ENCODE assay signal across 8 cellular contexts in the genomic region with DNA sequence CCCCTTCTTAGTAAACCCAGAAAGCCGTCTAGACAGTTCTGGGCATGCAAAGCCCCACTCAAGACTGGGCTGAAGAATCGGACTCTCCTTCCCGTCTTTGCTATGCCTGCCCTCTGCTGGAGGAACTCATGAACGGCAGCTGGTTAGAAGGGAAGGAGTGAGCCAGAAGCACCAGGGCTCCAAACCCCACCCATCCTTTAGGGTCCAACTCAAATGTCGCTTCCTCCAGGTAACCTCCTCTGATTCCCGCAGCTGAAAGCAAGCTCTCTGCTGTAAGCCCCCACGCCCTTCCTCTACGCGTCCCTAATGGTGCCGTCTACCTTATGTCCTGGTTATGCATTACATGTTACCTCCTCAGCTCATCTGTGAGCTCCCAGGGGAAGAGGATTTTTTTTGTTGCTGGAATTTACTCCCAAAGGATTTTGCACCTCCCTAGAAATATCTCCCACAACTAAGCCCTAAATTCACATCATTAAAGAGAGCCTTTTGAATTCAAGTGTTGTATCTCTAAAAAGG. TPM values are rescaled to one million over a fixed set of nuclear protein-coding genes. Genes with fewer than 3 reads are reported as not detected.
DNase-seq lines count a peak whose midpoint lies in the region; ATAC-seq and TF ChIP-seq lines count a peak whose summit lies in the region.

No MANE protein-coding gene starts in this region.

- peak overlapping the region in 5 of 9 donors; percentile 11 to 52 (median 32) for H3K27ac Mint-ChIP-seq in naive thymus-derived CD4-positive, alpha-beta T cell

- H3F3A ChIP-seq in OCI-LY1 (ENCODE audit: insufficient read depth, low read length) = no peaks in the 10 kb centered on the region

- no TSS peak for BruUV-seq in IMR-90 (replicated peaks; lab: Mats Ljungman, UMichigan)

- peak overlapping the region; percentile 92 for H2AFZ ChIP-seq in IMR-90 (replicated peaks; ENCODE audit: low read length, poor library complexity)
- no peak overlapping the region for H2AFZ ChIP-seq in OCI-LY1 (ENCODE audit: low read length)

- H4K20me1 ChIP-seq in IMR-90 (ENCODE audit: insufficient read depth, low read length) = no peaks in the 10 kb centered on the region
- H4K20me1 ChIP-seq in OCI-LY1 (ENCODE audit: insufficient read depth, low read length) = no peaks in the 10 kb centered on the region

- no peak overlapping the region for H3K4me3 ChIP-seq in IMR-90 (ENCODE audit: insufficient read depth, low read depth, low read length)
- H3K4me3 ChIP-seq in OCI-LY1 (ENCODE audit: low read depth, low read length, poor library complexity, severe bottlenecking) = no peak overlapping the region
- no peak overlapping the region for H3K4me3 ChIP-seq in esophagus muscularis mucosa
- H3K4me3 ChIP-seq in naive thymus-derived CD4-positive, alpha-beta T cell (ENCODE audit: low read length) = no peak overlapping the region

- POLR2A ChIA-PET in IMR-90 (lab: Charles Lee; ENCODE audit: unreplicated experiment) = no interaction called here
- POLR2A ChIA-PET in naive thymus-derived CD4-positive, alpha-beta T cell (lab: Charles Lee) = no interaction called here

- DNase-seq in IMR-90 (peak; percentile 76), esophagus muscularis mucosa (ENCODE audit: extremely low spot score) (no peak)
- peak; percentile 83 for DNase-seq in activated CD8-positive, alpha-beta memory T cell treated with anti-CD3 and anti-CD28 coated beads, Interleukin-2, amount 50 U/mL, for 48 hours
- DNase-seq in naive thymus-derived CD4-positive, alpha-beta T cell = peak; percentile 44 to 78 (median 68)
- DNase-seq in stimulated activated CD8-positive, alpha-beta memory T cell treated with anti-CD3 and anti-CD28 coated beads, Interleukin-7, amount 100 ng/mL, for 48 hours (ENCODE audit: extremely low read depth in 1 of 2, low read depth in 1 of 2) = peak; percentile 41 to 62

- no peak overlapping the region for H3K4me3 Mint-ChIP-seq in naive thymus-derived CD4-positive, alpha-beta T cell

- ATAC-seq in GM18511 (IDR thresholded peaks at IDR 0.05; ENCODE audit: unreplicated experiment) (peak; percentile 77), IMR-90 (ENCODE audit: low read depth) (peak; percentile 92)
- ATAC-seq in naive thymus-derived CD4-positive, alpha-beta T cell = peak; percentile 94

- TF ChIP-seq RAD21 in IMR-90 (IDR thresholded peaks at IDR 0.05; ENCODE audit: low read length) = peak; percentile 90

- no peaks in the 10 kb centered on the region for H3K9me2 ChIP-seq in OCI-LY1 (ENCODE audit: low read depth, low read length)

- H3K18ac ChIP-seq in IMR-90 (ENCODE audit: low read depth, low read length) = no peak overlapping the region

- H2AK5ac ChIP-seq in IMR-90 (ENCODE audit: low read depth, low read length) = peak overlapping the region; percentile 90

- in situ Hi-C loops in IMR-90 (cut with MboI; ENCODE audit: low sequenced_read_pairs) = loop anchor here (10.0 kb wide), 1 partner anchor 273 kb away; no protein-coding TSS in a partner anchor

- no peak overlapping the region for H2BK5ac ChIP-seq in IMR-90 (ENCODE audit: low read depth, low read length, poor library complexity, severe bottlenecking)

- peak overlapping the region; percentile 85 for H3K4ac ChIP-seq in IMR-90 (ENCODE audit: low read depth, low read length)

- 0 out of 4 replicates have a peak overlapping the region, but pooled peaks of 1 of the 2 experiments have one; percentile 66 for H4K8ac ChIP-seq in IMR-90 (ENCODE audit: low read depth in 2 of 2, low read length in 2 of 2)

- H2BK15ac ChIP-seq in IMR-90 (ENCODE audit: low read depth, low read length) = no peak overlapping the region

- H3K9me1 ChIP-seq in IMR-90 (ENCODE audit: insufficient read depth, low read length) = peaks cover 3% of the 10 kb centered on the region; the same call in 1 of the 2 replicates

- H2BK120ac ChIP-seq in IMR-90 (ENCODE audit: low read depth, low read length) = peak overlapping the region; percentile 76; the same call in 1 of the 2 replicates

- H3K27me3 Mint-ChIP-seq in naive thymus-derived CD4-positive, alpha-beta T cell = peaks cover 0 to 32% (median 4%) of the 10 kb centered on the region in 5 donors

- 0% methylated on average over 2 of the region's 10 CpGs; no CpG with 5 or more reads in 1 of the 2 experiments for WGBS in IMR-90 (ENCODE audit: extremely low coverage in 2 of 2, insufficient read length in 1 of 2), 2 experiments
- WGBS in esophagus muscularis mucosa = 6% methylated on average over 10 of the region's 10 CpGs

- H3K27ac ChIP-seq in 22Rv1 (no peak overlapping the region), IMR-90 (ENCODE audit: insufficient read depth, low read length) (no peak overlapping the region), OCI-LY1 (ENCODE audit: low read depth, low read length, poor library complexity, severe bottlenecking) (no peak overlapping the region), esophagus muscularis mucosa (replicated peaks in 1 of 4) (no peak overlapping the region)
- no peak overlapping the region for H3K27ac ChIP-seq in naive thymus-derived CD4-positive, alpha-beta T cell (ENCODE audit: low read depth, low read length)

- no peak overlapping the region for H4K5ac ChIP-seq in IMR-90 (ENCODE audit: low read depth, low read length)

- TF ChIP-seq EP300 in esophagus muscularis mucosa (IDR thresholded peaks at IDR 0.05) = no peak

- H3K4me1 ChIP-seq in IMR-90 (ENCODE audit: control insufficient read depth, insufficient read depth, low read length) (peaks cover 5% of the 10 kb centered on the region; the same call in 1 of the 2 replicates), OCI-LY1 (ENCODE audit: insufficient read depth, low read length, severe bottlenecking) (no peaks in the 10 kb centered on the region), esophagus muscularis mucosa (peaks cover 0 to 4% (median 0%) of the 10 kb centered on the region in 4 donors)
- H3K4me1 ChIP-seq in naive thymus-derived CD4-positive, alpha-beta T cell (ENCODE audit: control insufficient read depth in 2 of 2, insufficient read depth in 2 of 2, low read length in 2 of 2) = peaks cover 0 to 4% of the 10 kb centered on the region in 2 donors

- TF ChIP-seq POLR2A in IMR-90 (IDR thresholded peaks at IDR 0.05; ENCODE audit: low read depth, low read length) = no peak
- no peak for TF ChIP-seq POLR2A in esophagus muscularis mucosa (IDR thresholded peaks at IDR 0.05; ENCODE audit: low read depth)

- no peak overlapping the region; the same call in 1 of the 2 replicates for H3K23ac ChIP-seq in IMR-90 (ENCODE audit: low read depth, low read length)

- peak overlapping the region; percentile 82 for H2AK9ac ChIP-seq in IMR-90 (replicated peaks; ENCODE audit: low read depth, low read length, poor library complexity)

- TF ChIP-seq CTCF in 22Rv1 (IDR thresholded peaks at IDR 0.05) (peak; percentile 98), IMR-90 (conservative IDR thresholded peaks at IDR 0.05; ENCODE audit: low read depth, low read length) (peak; percentile 89), OCI-LY1 (IDR thresholded peaks at IDR 0.05; ENCODE audit: low read length) (peak; percentile 76), esophagus muscularis mucosa (IDR thresholded peaks at IDR 0.05) (peak; percentile 76 to 93 (median 79))

- H2BK20ac ChIP-seq in IMR-90 (ENCODE audit: low read depth, low read length) = peak overlapping the region; percentile 65; the same call in 1 of the 2 replicates

- H3K56ac ChIP-seq in IMR-90 (ENCODE audit: extremely low read depth, insufficient read depth, low read length) = no peak overlapping the region

- H4K91ac ChIP-seq in IMR-90 (ENCODE audit: insufficient read depth, low read depth, low read length) = peak overlapping the region; percentile 53; the same call in 1 of the 2 replicates

- no peaks in the 10 kb centered on the region for H3K9me3 ChIP-seq in IMR-90 (ENCODE audit: control insufficient read depth, insufficient read depth, low read length)
- no peaks in the 10 kb centered on the region for H3K9me3 ChIP-seq in OCI-LY1 (ENCODE audit: low read length)
- no peaks in the 10 kb centered on the region for H3K9me3 ChIP-seq in esophagus muscularis mucosa
- no peaks in the 10 kb centered on the region for H3K9me3 ChIP-seq in naive thymus-derived CD4-positive, alpha-beta T cell (ENCODE audit: control insufficient read depth in 2 of 3, low read length in 3 of 3)

- H3K4me1 Mint-ChIP-seq in naive thymus-derived CD4-positive, alpha-beta T cell = peaks cover 0 to 11% (median 6%) of the 10 kb centered on the region in 7 donors

- H3K36me3 Mint-ChIP-seq in naive thymus-derived CD4-positive, alpha-beta T cell = no peaks in the 10 kb centered on the region

- H3K36me3 ChIP-seq in IMR-90 (ENCODE audit: control insufficient read depth, insufficient read depth, low read length) = no peaks in the 10 kb centered on the region
- no peaks in the 10 kb centered on the region for H3K36me3 ChIP-seq in OCI-LY1 (ENCODE audit: insufficient read depth, low read length)
- H3K36me3 ChIP-seq in esophagus muscularis mucosa = no peaks in the 10 kb centered on the region
- H3K36me3 ChIP-seq in naive thymus-derived CD4-positive, alpha-beta T cell (ENCODE audit: control insufficient read depth in 2 of 3, insufficient read depth in 3 of 3, low read length in 3 of 3) = no peaks in the 10 kb centered on the region

- H3K9ac ChIP-seq in IMR-90 (ENCODE audit: low read depth, low read length) (no peak overlapping the region), OCI-LY1 (ENCODE audit: low read length) (no peak overlapping the region)

- H3K27me3 ChIP-seq in IMR-90 (ENCODE audit: control insufficient read depth, insufficient read depth, low read length) = no peaks in the 10 kb centered on the region; the same call in 1 of the 2 replicates
- H3K27me3 ChIP-seq in OCI-LY1 (ENCODE audit: insufficient read depth, low read length) = no peaks in the 10 kb centered on the region
- H3K27me3 ChIP-seq in esophagus muscularis mucosa = peaks cover 0 to 46% (median 3%) of the 10 kb centered on the region in 4 donors
- no peaks in the 10 kb centered on the region for H3K27me3 ChIP-seq in naive thymus-derived CD4-positive, alpha-beta T cell (ENCODE audit: control insufficient read depth in 2 of 2, insufficient read depth in 2 of 2, low read length in 2 of 2)

- no peaks in the 10 kb centered on the region for H3K9me3 Mint-ChIP-seq in naive thymus-derived CD4-positive, alpha-beta T cell

- CTCF ChIA-PET in IMR-90 (lab: Yijun Ruan, JAX) = interaction anchor here (0.9 to 1.9 kb wide), 9 partner anchors 8 to 292 kb away, joined by 3 to 12 read pairs (median 4); no protein-coding TSS in a partner anchor
- CTCF ChIA-PET in naive thymus-derived CD4-positive, alpha-beta T cell (lab: Charles Lee) = interaction anchor here (0.5 to 4.7 kb wide), 11 partner anchors 9 to 429 kb away, joined by 3 to 67 read pairs (median 3); partner anchors contain the start of gene SLC4A8

- H3K14ac ChIP-seq in IMR-90 (replicated peaks; ENCODE audit: low read depth, low read length) = no peak overlapping the region; the same call in 1 of the 2 replicates

- no peaks in the 10 kb centered on the region for H3K79me2 ChIP-seq in OCI-LY1 (ENCODE audit: insufficient read depth, low read length)

- no peak overlapping the region for H3K4me2 ChIP-seq in IMR-90 (ENCODE audit: low read depth, low read length)
- no peak overlapping the region for H3K4me2 ChIP-seq in OCI-LY1 (ENCODE audit: low read length)

- intact Hi-C loops in IMR-90 (cut with micrococcal nuclease) = loop anchor here (1.0 to 5.0 kb wide), 5 partner anchors 107 to 345 kb away; a partner anchor contains a TSS
- intact Hi-C loops in esophagus muscularis mucosa (cut with DNase I) = loop anchor here (5.0 kb wide), 1 partner anchor 110 kb away; the partner anchor contains the start of gene SLC4A8
- intact Hi-C loops in naive thymus-derived CD4-positive, alpha-beta T cell (cut with micrococcal nuclease) = loop anchor here (1.0 to 5.0 kb wide), 10 partner anchors 49 to 485 kb away; partner anchors contain the start of genes ACVR1B (in 1 of the 2) and LETMD1 (in 1 of the 2)

- dilution Hi-C loops in IMR-90 (cut with HindIII; ENCODE audit: low sequenced_read_pairs, unreplicated experiment) = no loop called here

- H3K79me1 ChIP-seq in IMR-90 (ENCODE audit: low read depth in 1 of 2, low read length in 2 of 2) = no peaks in the 10 kb centered on the region

RNA-seq across cellular contexts. Expression of gene SCN8A, which starts 59.0 kb away (rescaled TPM):
- total RNA-seq in IMR-90 (2012; rRNA removed) (14.7 and 19.7 TPM in 2 replicates), esophagus muscularis mucosa (under 1 TPM; 0.26 to 0.42 (median 0.31) TPM)
- 6.1 and 6.9 TPM in 2 replicates for polyA plus RNA-seq in IMR-90 (2012; rRNA removed)
- 2.1 and 2.6 TPM in 2 replicates for polyA plus RNA-seq in IMR-90 (2012; cell fraction: cytosol; rRNA removed)
- polyA plus RNA-seq in IMR-90 (2012; cell fraction: nucleus; rRNA removed; ENCODE audit: low replicate concordance) = 16.1 and 41.1 TPM in 2 replicates
- total RNA-seq in naive thymus-derived CD4-positive, alpha-beta T cell = 1 to 10 TPM in 1 of 5 experiments, under 1 TPM in 4; 0.22 to 1.1 (median 0.34) TPM
- polyA plus RNA-seq in naive thymus-derived CD4-positive, alpha-beta T cell = under 1 TPM; 0.01 to 0.33 TPM
